14 cellular contexts compared by ENCODE assay signal in genomic region chr15:77282333-77282732, GRCh38.
A peak's percentile ranks its signal among the peaks of the same experiment; 100 is the strongest.
DNase-seq lines count a peak whose midpoint lies in the region; TF ChIP-seq lines count a peak whose summit lies in the region.
"Had no signal": no experiment of that assay in that cellular context is flagged by ENCODE, and none has a peak within 500 bp of the region (broad histone marks: within the 10 kb centered on the region; RNA-seq: fewer than 3 reads in every experiment).

No MANE protein-coding gene starts in this region.

- BruUV-seq in PC-9 (replicated peaks; lab: Mats Ljungman, UMichigan): no TSS peak

- H3K36me3 ChIP-seq in HUES48 (ENCODE audit: control insufficient read depth, insufficient read depth, low read length) (peaks cover 5% of the 10 kb centered on the region; the same call in 1 of the 2 replicates), PC-9 (ENCODE audit: low read depth) (no peaks in the 10 kb centered on the region)

- peaks cover 3% of the 10 kb centered on the region for H3K4me1 Mint-ChIP-seq in endothelial cell (ENCODE audit: unreplicated experiment)

- H3K4me1 ChIP-seq in HUES48 (ENCODE audit: control insufficient read depth, insufficient read depth, low read length) (peaks cover 25% of the 10 kb centered on the region), PC-9 (replicated peaks; ENCODE audit: insufficient read depth) (no peaks in the 10 kb centered on the region)
- H3K4me1 ChIP-seq: foreskin keratinocyte had no signal

- H3K36me3 Mint-ChIP-seq in endothelial cell (ENCODE audit: low read depth, unreplicated experiment): peaks cover 30% of the 10 kb centered on the region

- POLR2A ChIA-PET in PC-9 (lab: Charles Lee; ENCODE audit: unreplicated experiment): no interaction called here

- intact Hi-C loops in PC-9 (cut with micrococcal nuclease; ENCODE audit: unreplicated experiment): no loop called here

- no peak overlapping the region for H3K4me2 ChIP-seq in PC-9

- TF ChIP-seq CTCF in endothelial cell (IDR thresholded peaks at IDR 0.05; ENCODE audit: unreplicated experiment) (no peak), PC-9 (conservative IDR thresholded peaks at IDR 0.05) (no peak)

- H3K9me2 ChIP-seq in PC-9 (ENCODE audit: insufficient read depth): no peaks in the 10 kb centered on the region

- H3K9me3 ChIP-seq in HUES48 (ENCODE audit: control insufficient read depth, insufficient read depth, low read length): no peaks in the 10 kb centered on the region
- H3K9me3 ChIP-seq in PC-9 (ENCODE audit: insufficient read depth, low read depth): no peaks in the 10 kb centered on the region
- H3K9me3 ChIP-seq: ascending aorta had no signal

- peak overlapping the region; percentile 27 for H3K27ac Mint-ChIP-seq in endothelial cell (ENCODE audit: unreplicated experiment)
- H3K27ac Mint-ChIP-seq: B cell had no signal

- CTCF ChIA-PET in PC-9 (lab: Charles Lee): no interaction called here

- H3K4me3 Mint-ChIP-seq in endothelial cell (ENCODE audit: unreplicated experiment): no peak overlapping the region
- H3K4me3 Mint-ChIP-seq: B cell had no signal

- H3K9ac ChIP-seq in HUES48 (ENCODE audit: low read depth, low read length): peak overlapping the region; percentile 5; the same call in 1 of the 2 replicates

- no peak overlapping the region for H2AFZ ChIP-seq in PC-9

- no peaks in the 10 kb centered on the region for H3F3A ChIP-seq in PC-9 (ENCODE audit: insufficient read depth, low read depth)

- H3K4me3 ChIP-seq in HUES48 (ENCODE audit: low read depth, low read length): 0 out of 2 replicates have a peak overlapping the region, but pooled peaks have one; percentile 18
- H3K4me3 ChIP-seq in PC-9: no peak overlapping the region
- H3K4me3 ChIP-seq: ascending aorta had no signal

- no peaks in the 10 kb centered on the region for H3K27me3 ChIP-seq in HUES48 (ENCODE audit: control insufficient read depth, insufficient read depth, low read length)
- no peaks in the 10 kb centered on the region for H3K27me3 ChIP-seq in PC-9 (ENCODE audit: insufficient read depth, low read depth)
- H3K27me3 ChIP-seq: ascending aorta, foreskin keratinocyte had no signal

- no peaks in the 10 kb centered on the region for H4K20me1 ChIP-seq in PC-9 (ENCODE audit: insufficient read depth)

- no peaks in the 10 kb centered on the region for H3K9me3 Mint-ChIP-seq in endothelial cell (ENCODE audit: unreplicated experiment)

- DNase-seq in A172 (ENCODE audit: low spot score) (peak; percentile 13), endothelial cell (ENCODE audit: low spot score) (no peak), medulla oblongata (ENCODE audit: extremely low spot score) (peak; percentile 74), AML-193 (lab: John Stamatoyannopoulos, UW) (no peak), DMS 273 treated with DMSO at 0.1 percent for 48 hours (lab: John Stamatoyannopoulos, UW) (no peak), D341Med (ENCODE audit: low spot score) (no peak), PC-9 (no peak)
- DNase-seq: activated CD8-positive, alpha-beta memory T cell treated with anti-CD3 and anti-CD28 coated beads for 24 hours; foreskin keratinocyte; NCI-H2227 treated with DMSO at 0.1 percent for 48 hours; stimulated activated CD4-positive, alpha-beta T cell treated with anti-CD3 and anti-CD28 coated beads, Interleukin-2, amount 100 ng/mL, for 24 hours had no signal

- H3K27ac ChIP-seq in HUES48 (ENCODE audit: low read depth, low read length) (peak overlapping the region; percentile 93), PC-9 (no peak overlapping the region)
- H3K27ac ChIP-seq: ascending aorta, foreskin keratinocyte had no signal

- peaks cover 5% of the 10 kb centered on the region for H3K27me3 Mint-ChIP-seq in endothelial cell (ENCODE audit: unreplicated experiment)
- H3K27me3 Mint-ChIP-seq: B cell had no signal

- no peaks in the 10 kb centered on the region for H3K79me2 ChIP-seq in PC-9 (ENCODE audit: low read depth)

Comparison
In these comparisons a context has a peak if more than half of its experiments do, and no peak if none do; other contexts are left out.
1. DNase-seq: peak in A172 (single experiment) and medulla oblongata (single experiment); none in endothelial cell (single experiment), AML-193 (0 of 2), DMS 273 treated with DMSO at 0.1 percent for 48 hours (single experiment), D341Med (single experiment) and PC-9 (0 of 2).